Comparison of ENCODE assay signal across 21 cellular contexts in the genomic region with DNA sequence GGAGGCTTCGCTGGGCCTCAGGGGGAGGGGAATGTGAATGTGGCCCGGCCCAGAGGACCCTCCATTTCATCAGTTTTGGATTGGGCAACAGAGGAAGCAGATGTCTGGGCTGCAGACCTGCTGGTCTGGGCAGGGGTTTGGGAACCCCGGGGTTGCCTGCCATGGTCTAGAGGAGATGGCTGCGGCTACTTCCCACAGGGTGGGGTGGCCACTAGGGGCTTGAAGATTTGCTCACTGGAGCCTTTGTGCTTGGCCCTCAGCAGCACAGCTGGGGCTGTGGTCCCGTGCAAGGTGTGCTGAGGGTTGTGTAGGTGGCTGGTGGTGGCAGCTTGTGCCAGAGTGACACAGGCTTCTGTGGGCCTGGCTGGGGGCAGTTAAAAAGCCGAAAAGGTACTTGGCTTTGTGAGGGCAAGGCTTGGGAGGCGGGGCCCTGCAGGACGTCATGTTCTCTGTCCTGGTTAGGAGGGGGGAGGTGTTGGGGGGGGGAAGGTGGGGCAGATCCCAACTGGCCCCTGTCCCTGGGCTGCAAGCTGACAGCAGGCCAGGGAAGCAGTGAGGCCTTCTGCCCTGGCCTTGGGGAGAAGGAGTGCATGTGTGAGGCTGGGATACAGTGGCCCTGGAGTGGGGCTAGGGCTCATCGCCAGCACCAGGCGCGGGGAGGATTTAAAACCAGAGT.
DNase-seq lines count a peak whose midpoint lies in the region; ATAC-seq and TF ChIP-seq lines count a peak whose summit lies in the region.
"Had no signal": no experiment of that assay in that cellular context is flagged by ENCODE, and none has a peak within 500 bp of the region (broad histone marks: within the 10 kb centered on the region; RNA-seq: fewer than 3 reads in every experiment).

No MANE protein-coding gene starts in this region.

- H2BK120ac ChIP-seq in neuronal stem cell (ENCODE audit: low read depth, low read length) = no peak overlapping the region

- H3K9ac ChIP-seq in DND-41 (ENCODE audit: low read depth, low read length) (no peak overlapping the region), NT2/D1 (ENCODE audit: insufficient read length, low read depth) (peak overlapping the region; percentile 32), neuronal stem cell (ENCODE audit: low read depth, low read length, poor library complexity) (no peak overlapping the region)
- H3K9ac ChIP-seq: KMS-11 had no signal

- peak overlapping the region; percentile 19 for H2AK5ac ChIP-seq in neuronal stem cell (ENCODE audit: low read depth, low read length)

- no peaks in the 10 kb centered on the region for H3K79me1 ChIP-seq in neuronal stem cell (ENCODE audit: low read depth, low read length)

- WGBS in neuronal stem cell (ENCODE audit: extremely low coverage in 2 of 2, insufficient read length in 2 of 2, insufficient replicate concordance in 1 of 2), 2 donors = no CpG with 5 or more reads among the region's 11 CpGs

- H4K20me1 ChIP-seq in DND-41 (ENCODE audit: insufficient read depth, low read length) = 0 out of 2 replicates have a peak, but pooled peaks cover 3% of the 10 kb centered on the region

- H3K4me2 ChIP-seq in DND-41 (ENCODE audit: insufficient read depth, low read length) (no peak overlapping the region), neuronal stem cell (ENCODE audit: insufficient read depth, low read length, poor library complexity, severe bottlenecking) (no peak overlapping the region)
- H3K4me2 ChIP-seq: KMS-11 had no signal

- H3K27me3 ChIP-seq in DND-41 (ENCODE audit: insufficient read depth, low read length, poor library complexity) = no peaks in the 10 kb centered on the region
- no peaks in the 10 kb centered on the region for H3K27me3 ChIP-seq in NT2/D1 (ENCODE audit: insufficient read depth, insufficient read length)
- H3K27me3 ChIP-seq in neuronal stem cell (ENCODE audit: control insufficient read depth in 3 of 3, insufficient read depth in 3 of 3, low read depth in 1 of 3, low read length in 3 of 3) = no peaks in the 10 kb centered on the region
- H3K27me3 ChIP-seq: ascending aorta had no signal

- H4K8ac ChIP-seq in neuronal stem cell (ENCODE audit: low read depth, low read length) = no peak overlapping the region

- H2BK12ac ChIP-seq in neuronal stem cell (ENCODE audit: low read length) = no peak overlapping the region

- H4K91ac ChIP-seq in neuronal stem cell (ENCODE audit: low read depth, low read length, poor library complexity) = no peak overlapping the region

- TF ChIP-seq CTCF in DND-41 (IDR thresholded peaks at IDR 0.05; ENCODE audit: borderline replicate concordance, extremely low read depth, low read length, poor library complexity, severe bottlenecking) = no peak
- no peak for TF ChIP-seq CTCF in GM13976 (IDR thresholded peaks at IDR 0.05; ENCODE audit: borderline replicate concordance, control extremely low read depth, extremely low read depth, insufficient read depth, missing control alignments)

- ATAC-seq in DND-41 (ENCODE audit: insufficient read depth, low read depth) = no peak
- ATAC-seq in left cardiac atrium = peak; percentile 67 to 73
- no peak for ATAC-seq in GM21786 (IDR thresholded peaks at IDR 0.05; ENCODE audit: unreplicated experiment)

- H3K23ac ChIP-seq in neuronal stem cell (ENCODE audit: low read depth, low read length, poor library complexity) = no peak overlapping the region

- in situ Hi-C loops in GM13976 (cut with MboI; ENCODE audit: low sequenced_read_pairs, unreplicated experiment) = no loop called here

- no peaks in the 10 kb centered on the region for H3K79me2 ChIP-seq in DND-41 (ENCODE audit: insufficient read depth, low read length)

- H3K4ac ChIP-seq in neuronal stem cell (ENCODE audit: low read length) = no peak overlapping the region

- H3K27ac ChIP-seq in DND-41 (ENCODE audit: low read length) (0 out of 2 replicates have a peak overlapping the region, but pooled peaks have one; percentile 26), neuronal stem cell (replicated peaks; ENCODE audit: low read length) (no peak overlapping the region)
- H3K27ac ChIP-seq: ascending aorta, KMS-11, RWPE1 had no signal

- no peak for DNase-seq in DND-41
- peak; percentile 1 for DNase-seq in NT2/D1 (ENCODE audit: low read depth, low spot score)
- DNase-seq in left cardiac atrium = peak; percentile 44
- DNase-seq in neuronal stem cell (ENCODE audit: low spot score) = no peak
- DNase-seq in activated naive CD4-positive, alpha-beta T cell (lab: John Stamatoyannopoulos, UW) = no peak
- no peak for DNase-seq in NOMO-1 treated with dmso at 0.1 percent for 144 hours (lab: John Stamatoyannopoulos, UW; ENCODE audit: unreplicated experiment)
- no peak for DNase-seq in GM13976 (ENCODE audit: low spot score)
- DNase-seq: activated CD4-positive, alpha-beta T cell treated with anti-CD3 and anti-CD28 coated beads, Interleukin-2, amount 10 ng/mL, durations not matched to agents 24 days and 14 days; CD4-positive, alpha-beta T cell; cerebellar nuclear complex; DMS53; HFFc6; hippocampal formation; kidney glomerular epithelial cell; NCI-H1048; NCI-H510A treated with DMSO at 0.1 percent for 48 hours; SW 1271 had no signal

- no peak overlapping the region for H3K14ac ChIP-seq in neuronal stem cell (ENCODE audit: low read length)

- H2BK5ac ChIP-seq in neuronal stem cell (ENCODE audit: low read length) = peak overlapping the region; percentile 29

- H3K4me3 ChIP-seq in DND-41 (ENCODE audit: low read depth in 1 of 2, low read length in 2 of 2) (no peak overlapping the region), NT2/D1 (ENCODE audit: insufficient read length, low read depth) (no peak overlapping the region), neuronal stem cell (ENCODE audit: low read length in 2 of 2) (no peak overlapping the region)
- H3K4me3 ChIP-seq: ascending aorta had no signal

- H3K4me1 ChIP-seq in DND-41 (ENCODE audit: insufficient read depth, low read length) (no peaks in the 10 kb centered on the region), NT2/D1 (ENCODE audit: insufficient read depth, insufficient read length) (peaks cover 9% of the 10 kb centered on the region), neuronal stem cell (ENCODE audit: control insufficient read depth in 2 of 2, insufficient read depth in 1 of 2, low read depth in 1 of 2, low read length in 2 of 2) (no peaks in the 10 kb centered on the region)
- H3K4me1 ChIP-seq: ascending aorta had no signal

- H2BK15ac ChIP-seq in neuronal stem cell (ENCODE audit: low read length) = peak overlapping the region; percentile 58

- H3K36me3 ChIP-seq in DND-41 (ENCODE audit: insufficient read depth, low read length) (peaks cover 44% of the 10 kb centered on the region), NT2/D1 (ENCODE audit: insufficient read depth, insufficient read length, low read length) (peaks cover 3% of the 10 kb centered on the region), neuronal stem cell (replicated peaks in 1 of 2; ENCODE audit: control insufficient read depth in 2 of 2, insufficient read depth in 2 of 2, low read length in 2 of 2) (peaks cover 0 to 13% of the 10 kb centered on the region in 2 donors)

- H2AFZ ChIP-seq in DND-41 (ENCODE audit: low read depth, low read length) (no peak overlapping the region), neuronal stem cell (ENCODE audit: low read length) (no peak overlapping the region)

- intact Hi-C loops in left cardiac atrium (cut with DNase I) = no loop called here

- peak overlapping the region; percentile 44 for H3K18ac ChIP-seq in neuronal stem cell (ENCODE audit: low read length)

- no peaks in the 10 kb centered on the region for H3K9me3 ChIP-seq in DND-41 (ENCODE audit: insufficient read depth, low read length, severe bottlenecking)
- no peaks in the 10 kb centered on the region for H3K9me3 ChIP-seq in NT2/D1 (ENCODE audit: insufficient read depth, low read length)
- no peaks in the 10 kb centered on the region for H3K9me3 ChIP-seq in neuronal stem cell (replicated peaks in 1 of 2; ENCODE audit: control insufficient read depth in 2 of 2, insufficient read depth in 1 of 2, low read depth in 1 of 2, low read length in 2 of 2)
- H3K9me3 ChIP-seq: ascending aorta had no signal

Comparison
In these comparisons a context has a peak if more than half of its experiments do, and no peak if none do; other contexts are left out.
1. ATAC-seq: peak in left cardiac atrium (2 of 2); none in DND-41 (single experiment) and GM21786 (single experiment).
2. DNase-seq: peak in NT2/D1 (single experiment) and left cardiac atrium (single experiment); none in DND-41 (single experiment), neuronal stem cell (single experiment), activated naive CD4-positive, alpha-beta T cell (0 of 4), NOMO-1 treated with dmso at 0.1 percent for 144 hours (single experiment) and GM13976 (single experiment).